31 cellular contexts compared by ENCODE assay signal in the genomic region with DNA sequence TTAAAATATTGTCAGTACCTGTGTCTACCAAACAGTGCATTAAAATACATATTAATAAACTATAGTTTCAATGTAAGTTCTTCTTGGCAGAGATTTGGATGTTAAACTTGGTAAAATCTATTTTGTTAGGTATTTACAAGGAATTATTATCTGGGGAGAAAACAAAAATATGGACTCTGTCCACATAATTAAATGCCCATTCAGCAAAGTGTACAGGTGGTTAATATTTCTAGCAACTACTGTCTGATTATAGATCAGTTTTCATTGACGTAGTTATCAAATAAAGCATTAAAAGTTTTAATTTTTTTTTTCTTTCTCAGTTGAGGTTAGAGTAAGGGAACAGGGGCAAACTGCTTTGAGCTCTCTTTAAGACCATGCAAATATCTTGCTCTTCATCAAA.
"Had no signal": no experiment of that assay in that cellular context is flagged by ENCODE, and none has a peak within 500 bp of the region (broad histone marks: within the 10 kb centered on the region; RNA-seq: fewer than 3 reads in every experiment).

No MANE protein-coding gene starts in this region.

- ATAC-seq: activated CD8-positive, alpha-beta memory T cell treated with anti-CD3 and anti-CD28 coated beads, Interleukin-2, amount 10 ng/mL, durations not matched to agents 7 days and 5 days; activated CD8-positive, alpha-beta T cell treated with anti-CD3 and anti-CD28 coated beads, Interleukin-2, amount 10 ng/mL, durations not matched to agents 7 days and 5 days; activated naive CD8-positive, alpha-beta T cell treated with anti-CD3 and anti-CD28 coated beads, Interleukin-2, amount 50 U/mL, for 24 hours had no signal

- H3K36me3 ChIP-seq: ascending aorta, cardiac muscle cell had no signal

- DNase-seq: activated B cell treated with CpG ODN at 0.5 μM for 24 hours; activated CD4-positive, alpha-beta memory T cell treated with anti-CD3 and anti-CD28 coated beads for 36 hours; activated CD4-positive, alpha-beta T cell treated with anti-CD3 and anti-CD28 coated beads for 4 hours; activated CD4-positive, alpha-beta T cell treated with anti-CD3 and anti-CD28 coated beads, Interleukin-2, amount 10 ng/mL, durations not matched to agents 24 days and 14 days; activated CD4-positive, alpha-beta T cell treated with anti-CD3 and anti-CD28 coated beads, Interleukin-2, amount 50 U/mL, for 1 hour; activated CD4-positive, alpha-beta T cell treated with anti-CD3 and anti-CD28 coated beads, Interleukin-2, amount 50 U/mL, for 4 hours; activated CD4-positive, CD25-positive, alpha-beta regulatory T cell treated with anti-CD3 and anti-CD28 coated beads, Interleukin-2, amount 50 U/mL, for 72 hours; activated CD8-positive, alpha-beta memory T cell treated with anti-CD3 and anti-CD28 coated beads for 24 hours; activated CD8-positive, alpha-beta memory T cell treated with anti-CD3 and anti-CD28 coated beads, Interleukin-2, amount 10 ng/mL, durations not matched to agents 7 days and 5 days; activated CD8-positive, alpha-beta memory T cell treated with anti-CD3 and anti-CD28 coated beads, Interleukin-2, amount 50 U/mL, for 48 hours; activated CD8-positive, alpha-beta T cell treated with anti-CD3 and anti-CD28 coated beads, Interleukin-2, amount 10 ng/mL, durations not matched to agents 7 days and 5 days; activated effector memory CD4-positive, alpha-beta T cell treated with Interleukin-2 at 50 U/mL for 16 hours; activated gamma-delta T cell; activated naive CD4-positive, alpha-beta T cell treated with anti-CD3 and anti-CD28 coated beads, Interleukin-2, amount 10 ng/mL, durations not matched to agents 7 days and 5 days; activated naive CD4-positive, alpha-beta T cell treated with Interleukin-2 at 50 U/mL for 16 hours; activated naive CD8-positive, alpha-beta T cell treated with anti-CD3 and anti-CD28 coated beads, Interleukin-2, amount 10 ng/mL, durations not matched to agents 7 days and 5 days; activated naive CD8-positive, alpha-beta T cell treated with anti-CD3 and anti-CD28 coated beads, Interleukin-2, amount 50 U/mL, for 24 hours; activated T-cell treated with anti-CD3 and anti-CD28 coated beads, Interleukin-2, amount 50 U/mL, for 24 hours; activated T-cell treated with anti-CD3 and anti-CD28 coated beads, Interleukin-2, amount 50 U/mL, for 48 hours; amygdala; anterior cingulate cortex; caudate nucleus; cerebellar nuclear complex; T-helper 1 cell; T-helper 2 cell; T-helper 9 cell had no signal

- H3K4me3 ChIP-seq: ascending aorta, cardiac muscle cell had no signal

- H3K27me3 ChIP-seq: ascending aorta, cardiac muscle cell had no signal

- H3K27ac ChIP-seq: ascending aorta, cardiac muscle cell, VCaP had no signal

- H3K9me3 ChIP-seq: ascending aorta had no signal

- FAIRE-seq: bronchial epithelial cell, TTC549 had no signal

- H3K4me1 ChIP-seq: ascending aorta had no signal
